Comparison of ENCODE assay signal across 21 cellular contexts in genomic region chr1:77349275-77349674, GRCh38.
DNase-seq lines count a peak whose midpoint lies in the region; ATAC-seq, FAIRE-seq and TF ChIP-seq lines count a peak whose summit lies in the region.
"Had no signal": no experiment of that assay in that cellular context is flagged by ENCODE, and none has a peak within 500 bp of the region (broad histone marks: within the 10 kb centered on the region; RNA-seq: fewer than 3 reads in every experiment).

No MANE protein-coding gene starts in this region.

- POLR2A ChIA-PET in K562 (lab: Yijun Ruan, JAX), result no interaction called here

- H3K9me1 ChIP-seq in K562 (ENCODE audit: control insufficient read depth, insufficient read depth, low read length), result no peaks in the 10 kb centered on the region

- TF ChIP-seq EP300 in K562 (IDR thresholded peaks at IDR 0.05; ENCODE audit: low read length), result no peak

- no peaks in the 10 kb centered on the region for H4K20me1 ChIP-seq in K562 (replicated peaks; ENCODE audit: control insufficient read depth, insufficient read depth, low read length)

- H3K4me2 ChIP-seq in K562 (ENCODE audit: insufficient read depth, low read length), result no peak overlapping the region

- FAIRE-seq in K562 (lab: Jason Lieb, UNC), result no peak
- FAIRE-seq: A204.1, H1, HepG2 had no signal

- TF ChIP-seq POLR2A in K562 (conservative IDR thresholded peaks at IDR 0.05) (no peak), uterus (IDR thresholded peaks at IDR 0.05) (no peak)

- CTCF ChIA-PET in K562 (lab: Yijun Ruan, JAX; ENCODE audit: low intra/inter-chr PET ratio), result no interaction called here

- peak overlapping the region; percentile 64 for H2AFZ ChIP-seq in K562 (ENCODE audit: low read depth, low read length)

- DNase-seq in OCI-M1 (lab: John Stamatoyannopoulos, UW), result peak; percentile 32
- DNase-seq in K562 (ENCODE audit: extremely low read depth in 1 of 4, low spot score in 3 of 4), result peak in 2 of 4 experiments; percentile 10 to 11
- DNase-seq in globus pallidus (ENCODE audit: low spot score), result peak; percentile 68
- DNase-seq in putamen (ENCODE audit: low spot score), result peak; percentile 44
- no peak for DNase-seq in WERI-Rb-1
- no peak for DNase-seq in activated T-cell treated with anti-CD3 and anti-CD28 coated beads, Interleukin-2, amount 50 U/mL, for 72 hours
- DNase-seq in uterus, result no peak
- DNase-seq in activated T-helper 1 cell treated with anti-CD3 and anti-CD28 coated beads, Interleukin-12 subunit alpha, Interleukin-12 subunit beta, Interleukin-2, Interleukin-4 antibody, amounts not matched to agents 30 ng/mL and 10 ng/mL and 1 ng/mL, durations not matched to agents 14 hours and 24 hours and 36 hours (ENCODE audit: low spot score), result no peak
- DNase-seq: ACHN; BE2C; C1 segment of cervical spinal cord; CD4-positive, CD25-positive, alpha-beta regulatory T cell; CD8-positive, alpha-beta memory T cell; COR-L47; DMS153; DMS79 treated with DMSO at 0.1 percent for 48 hours; GF-D8; H9 had no signal

- H3K4me1 Mint-ChIP-seq in activated T-cell treated with anti-CD3 and anti-CD28 coated beads, Interleukin-2, amount 50 U/mL, for 72 hours (ENCODE audit: low read depth), result peaks cover 17% of the 10 kb centered on the region
- peaks cover 5% of the 10 kb centered on the region for H3K4me1 Mint-ChIP-seq in activated T-helper 1 cell treated with anti-CD3 and anti-CD28 coated beads, Interleukin-12 subunit alpha, Interleukin-12 subunit beta, Interleukin-2, Interleukin-4 antibody, amounts not matched to agents 30 ng/mL and 10 ng/mL and 1 ng/mL, durations not matched to agents 14 hours and 24 hours and 36 hours (ENCODE audit: low read depth)
- H3K4me1 Mint-ChIP-seq: H9 had no signal

- TF ChIP-seq CTCF in K562 (IDR thresholded peaks at IDR 0.05 in 2 of 3, conservative IDR thresholded peaks at IDR 0.05 in 1 of 3; ENCODE audit: insufficient read depth in 2 of 3, low read depth in 1 of 3, low read length in 3 of 3) (no peak), WERI-Rb-1 (IDR thresholded peaks at IDR 0.05; ENCODE audit: low read depth, low read length) (no peak), uterus (IDR thresholded peaks at IDR 0.05) (no peak)

- peak; percentile 29; the same call in 2 of the 3 replicates for ATAC-seq in K562
- ATAC-seq in activated T-cell treated with anti-CD3 and anti-CD28 coated beads, Interleukin-2, amount 50 U/mL, for 72 hours (replicated peaks in 1 of 2), result no peak
- ATAC-seq: HepG2 had no signal

- H3K36me3 Mint-ChIP-seq in activated T-cell treated with anti-CD3 and anti-CD28 coated beads, Interleukin-2, amount 50 U/mL, for 72 hours (ENCODE audit: insufficient read depth in 2 of 2), result no peaks in the 10 kb centered on the region
- no peaks in the 10 kb centered on the region for H3K36me3 Mint-ChIP-seq in activated T-helper 1 cell treated with anti-CD3 and anti-CD28 coated beads, Interleukin-12 subunit alpha, Interleukin-12 subunit beta, Interleukin-2, Interleukin-4 antibody, amounts not matched to agents 30 ng/mL and 10 ng/mL and 1 ng/mL, durations not matched to agents 14 hours and 24 hours and 36 hours (ENCODE audit: low read depth)

- TF ChIP-seq RAD21 in K562 (CRISPR knock-in tag; conservative IDR thresholded peaks at IDR 0.05 in 1 of 2, IDR thresholded peaks at IDR 0.05 in 1 of 2), result no peak

- H3K9me3 ChIP-seq in K562 (replicated peaks; ENCODE audit: control insufficient read depth, insufficient read depth, low read depth, low read length) (no peaks in the 10 kb centered on the region), WERI-Rb-1 (ENCODE audit: severe bottlenecking) (no peaks in the 10 kb centered on the region), uterus (no peaks in the 10 kb centered on the region)
- H3K9me3 ChIP-seq: BE2C had no signal

- H3K4me1 ChIP-seq in K562 (replicated peaks in 1 of 2; ENCODE audit: control insufficient read depth in 2 of 2, insufficient read depth in 2 of 2, low read length in 2 of 2) (peaks cover 0 to 15% of the 10 kb centered on the region in 2 experiments; a peak in 2 of 5 replicates), uterus (no peaks in the 10 kb centered on the region)

- in situ Hi-C loops in K562 (cut with MboI), result no loop called here

- H3K79me2 ChIP-seq in K562 (ENCODE audit: control insufficient read depth, insufficient read depth, low read length), result no peaks in the 10 kb centered on the region

- no TSS peak for BruUV-seq in K562 (replicated peaks; lab: Mats Ljungman, UMichigan)

- 7% methylated on average over 2 of the region's 2 CpGs for WGBS in K562 (ENCODE audit: insufficient coverage, low coverage, missing lambda C conversion rate)

- H3K27ac Mint-ChIP-seq in activated T-cell treated with anti-CD3 and anti-CD28 coated beads, Interleukin-2, amount 50 U/mL, for 72 hours, result no peak overlapping the region
- no peak overlapping the region for H3K27ac Mint-ChIP-seq in activated T-helper 1 cell treated with anti-CD3 and anti-CD28 coated beads, Interleukin-12 subunit alpha, Interleukin-12 subunit beta, Interleukin-2, Interleukin-4 antibody, amounts not matched to agents 30 ng/mL and 10 ng/mL and 1 ng/mL, durations not matched to agents 14 hours and 24 hours and 36 hours
- H3K27ac Mint-ChIP-seq: H9 had no signal

- no peak overlapping the region for H3K4me3 Mint-ChIP-seq in activated T-cell treated with anti-CD3 and anti-CD28 coated beads, Interleukin-2, amount 50 U/mL, for 72 hours
- H3K4me3 Mint-ChIP-seq in activated T-helper 1 cell treated with anti-CD3 and anti-CD28 coated beads, Interleukin-12 subunit alpha, Interleukin-12 subunit beta, Interleukin-2, Interleukin-4 antibody, amounts not matched to agents 30 ng/mL and 10 ng/mL and 1 ng/mL, durations not matched to agents 14 hours and 24 hours and 36 hours, result no peak overlapping the region
- H3K4me3 Mint-ChIP-seq: CD4-positive, CD25-positive, alpha-beta regulatory T cell; CD8-positive, alpha-beta memory T cell; H9 had no signal

- H3K36me3 ChIP-seq in K562 (ENCODE audit: control insufficient read depth, insufficient read depth, low read length) (no peaks in the 10 kb centered on the region), WERI-Rb-1 (no peaks in the 10 kb centered on the region), uterus (no peaks in the 10 kb centered on the region)
- H3K36me3 ChIP-seq: BE2C had no signal

- H3K9me3 Mint-ChIP-seq in activated T-cell treated with anti-CD3 and anti-CD28 coated beads, Interleukin-2, amount 50 U/mL, for 72 hours, result peaks cover 0 to 3% of the 10 kb centered on the region in 2 donors
- no peaks in the 10 kb centered on the region for H3K9me3 Mint-ChIP-seq in activated T-helper 1 cell treated with anti-CD3 and anti-CD28 coated beads, Interleukin-12 subunit alpha, Interleukin-12 subunit beta, Interleukin-2, Interleukin-4 antibody, amounts not matched to agents 30 ng/mL and 10 ng/mL and 1 ng/mL, durations not matched to agents 14 hours and 24 hours and 36 hours
- H3K9me3 Mint-ChIP-seq: CD8-positive, alpha-beta memory T cell; H9 had no signal

- no peak overlapping the region for H3K9ac ChIP-seq in K562 (ENCODE audit: insufficient read depth in 1 of 2, low read depth in 2 of 2, low read length in 2 of 2)

- H3K27me3 ChIP-seq in K562 (ENCODE audit: control insufficient read depth in 2 of 2, insufficient read depth in 2 of 2, low read length in 2 of 2) (no peaks in the 10 kb centered on the region), WERI-Rb-1 (ENCODE audit: insufficient read depth, low read depth, severe bottlenecking) (no peaks in the 10 kb centered on the region), uterus (no peaks in the 10 kb centered on the region)
- H3K27me3 ChIP-seq: BE2C had no signal

- H3K27me3 Mint-ChIP-seq in activated T-cell treated with anti-CD3 and anti-CD28 coated beads, Interleukin-2, amount 50 U/mL, for 72 hours (ENCODE audit: low read depth), result no peaks in the 10 kb centered on the region
- H3K27me3 Mint-ChIP-seq in activated T-helper 1 cell treated with anti-CD3 and anti-CD28 coated beads, Interleukin-12 subunit alpha, Interleukin-12 subunit beta, Interleukin-2, Interleukin-4 antibody, amounts not matched to agents 30 ng/mL and 10 ng/mL and 1 ng/mL, durations not matched to agents 14 hours and 24 hours and 36 hours (ENCODE audit: insufficient read depth), result no peaks in the 10 kb centered on the region
- H3K27me3 Mint-ChIP-seq: CD4-positive, CD25-positive, alpha-beta regulatory T cell had no signal

- no peak overlapping the region for H3K4me3 ChIP-seq in K562
- H3K4me3 ChIP-seq in WERI-Rb-1 (ENCODE audit: low read depth, low read length), result no peak overlapping the region
- no peak overlapping the region for H3K4me3 ChIP-seq in uterus

- intact Hi-C loops in K562 (cut with micrococcal nuclease), result no loop called here
- intact Hi-C loops in uterus (cut with DNase I; ENCODE audit: low total_unique reads), result no loop called here
- intact Hi-C loops in activated T-helper 1 cell treated with anti-CD3 and anti-CD28 coated beads, Interleukin-12 subunit alpha, Interleukin-12 subunit beta, Interleukin-2, Interleukin-4 antibody, amounts not matched to agents 30 ng/mL and 10 ng/mL and 1 ng/mL, durations not matched to agents 14 hours and 24 hours and 36 hours (cut with micrococcal nuclease), result no loop called here

- H3K27ac ChIP-seq in K562 (ENCODE audit: extremely low read depth, low read depth, low read length) (no peak overlapping the region), WERI-Rb-1 (no peak overlapping the region), uterus (no peak overlapping the region)

TF ChIP-seq in K562, 482 proteins besides CTCF, POLR2A, EP300 and RAD21:
- TF ChIP-seq EZH2 (IDR thresholded peaks at IDR 0.05; ENCODE audit: borderline replicate concordance, low read depth, low read length) (no peak), PHB2 (IDR thresholded peaks at IDR 0.05; ENCODE audit: low read depth) (no peak)

Comparison
In these comparisons a context has a peak if more than half of its experiments do, and no peak if none do; other contexts are left out.
1. DNase-seq: peak in OCI-M1 (single experiment), globus pallidus (single experiment) and putamen (single experiment); none in WERI-Rb-1 (single experiment), activated T-cell treated with anti-CD3 and anti-CD28 coated beads, Interleukin-2, amount 50 U/mL, for 72 hours (0 of 2), uterus (0 of 2) and activated T-helper 1 cell treated with anti-CD3 and anti-CD28 coated beads, Interleukin-12 subunit alpha, Interleukin-12 subunit beta, Interleukin-2, Interleukin-4 antibody, amounts not matched to agents 30 ng/mL and 10 ng/mL and 1 ng/mL, durations not matched to agents 14 hours and 24 hours and 36 hours (single experiment).